ENCODE assay signal across 8 cellular contexts in the genomic region with DNA sequence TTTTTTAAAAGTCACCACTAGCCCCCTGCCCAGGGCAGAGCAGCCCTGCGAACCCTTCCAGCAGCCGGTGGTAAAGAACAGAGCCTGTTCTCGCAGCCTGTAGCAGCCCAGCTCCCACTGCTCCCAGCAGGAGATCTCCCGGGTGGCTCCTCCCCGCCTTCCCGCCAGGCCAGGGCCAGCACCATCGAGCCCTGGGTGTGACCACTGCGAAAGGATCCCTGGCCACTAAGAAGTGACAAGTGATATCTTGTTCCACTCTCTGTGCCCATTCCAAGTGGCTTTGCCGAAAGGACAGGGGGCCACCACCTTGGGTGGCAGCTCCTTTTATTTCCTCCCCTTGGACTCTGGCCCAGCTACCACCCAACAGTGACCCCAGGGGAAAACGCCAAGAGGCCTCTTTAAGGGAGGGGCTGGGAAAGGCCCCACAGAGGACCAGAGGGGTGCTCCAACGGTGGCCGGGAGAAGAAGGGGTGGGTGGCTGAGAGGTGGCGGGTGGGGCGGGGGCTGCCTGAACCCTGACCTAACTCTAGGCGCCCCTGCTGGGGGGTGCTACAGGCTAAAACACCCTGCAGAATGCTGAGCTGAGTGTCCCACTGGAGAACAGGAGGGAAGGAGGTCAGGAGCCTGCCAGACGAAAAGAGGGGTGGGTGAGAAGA. TPM values are rescaled to one million over a fixed set of nuclear protein-coding genes. Genes with fewer than 3 reads are reported as not detected.
A peak's percentile ranks its signal among the peaks of the same experiment; 100 is the strongest.
DNase-seq lines count a peak whose midpoint lies in the region; ATAC-seq and TF ChIP-seq lines count a peak whose summit lies in the region.

No MANE protein-coding gene starts in this region.

- no peaks in the 10 kb centered on the region for H3K36me3 Mint-ChIP-seq in activated naive CD4-positive, alpha-beta T cell treated with anti-CD3 and anti-CD28 coated beads for 36 hours (ENCODE audit: low read depth)

- H3K27ac ChIP-seq in breast epithelium (peak overlapping the region; percentile 85 to 96), upper lobe of left lung (peak overlapping the region; percentile 90 to 96 (median 93))

- WGBS in lower leg skin, 2 donors = 39 to 43% methylated on average over 16 of the region's 16 CpGs
- WGBS in upper lobe of left lung, 2 donors = 47 to 52% methylated on average over 9 to 16 of the region's 16 CpGs

- H3K4me3 ChIP-seq in breast epithelium (peak overlapping the region; percentile 82 to 97 (median 90)), lower leg skin (ENCODE audit: low read depth, poor library complexity, severe bottlenecking) (peak overlapping the region; percentile 43), upper lobe of left lung (peak overlapping the region; percentile 63 to 97 (median 88))

- peaks cover 12% of the 10 kb centered on the region for H3K4me1 Mint-ChIP-seq in activated naive CD4-positive, alpha-beta T cell treated with anti-CD3 and anti-CD28 coated beads for 36 hours (ENCODE audit: low read depth)

- no peaks in the 10 kb centered on the region for H3K27me3 ChIP-seq in breast epithelium
- no peaks in the 10 kb centered on the region for H3K27me3 ChIP-seq in upper lobe of left lung

- no peak for TF ChIP-seq EP300 in upper lobe of left lung (IDR thresholded peaks at IDR 0.05)

- H3K4me3 Mint-ChIP-seq in activated naive CD4-positive, alpha-beta T cell treated with anti-CD3 and anti-CD28 coated beads for 36 hours = peak overlapping the region; percentile 67

- H3K36me3 ChIP-seq in breast epithelium (no peaks in the 10 kb centered on the region), upper lobe of left lung (peaks cover 0 to 9% (median 0%) of the 10 kb centered on the region in 4 donors)

- TF ChIP-seq POLR2A in breast epithelium (IDR thresholded peaks at IDR 0.05) = no peak
- no peak for TF ChIP-seq POLR2A in lower leg skin (IDR thresholded peaks at IDR 0.05)
- no peak for TF ChIP-seq POLR2A in upper lobe of left lung (IDR thresholded peaks at IDR 0.05)

- TF ChIP-seq CTCF in breast epithelium (IDR thresholded peaks at IDR 0.05) (no peak), lower leg skin (IDR thresholded peaks at IDR 0.05) (no peak), upper lobe of left lung (IDR thresholded peaks at IDR 0.05) (no peak)

- no peaks in the 10 kb centered on the region for H3K27me3 Mint-ChIP-seq in activated naive CD4-positive, alpha-beta T cell treated with anti-CD3 and anti-CD28 coated beads for 36 hours (ENCODE audit: low read depth)

- no peak for DNase-seq in activated naive CD4-positive, alpha-beta T cell treated with anti-CD3 and anti-CD28 coated beads for 36 hours
- no peak for DNase-seq in activated naive CD4-positive, alpha-beta T cell treated with Interleukin-2 at 50 U/mL for 16 hours
- DNase-seq in breast epithelium (ENCODE audit: low spot score in 2 of 2) = no peak
- DNase-seq in lower leg skin (ENCODE audit: low spot score in 2 of 2) = no peak
- DNase-seq in upper lobe of left lung = peak in 1 of 2 donors; percentile 71
- DNase-seq in stimulated activated CD4-positive, alpha-beta T cell treated with anti-CD3 and anti-CD28 coated beads, Interleukin-2, amount 100 ng/mL, for 24 hours = no peak
- no peak for DNase-seq in middle frontal gyrus (ENCODE audit: extremely low spot score, low spot score)

- intact Hi-C loops in activated naive CD4-positive, alpha-beta T cell treated with anti-CD3 and anti-CD28 coated beads for 36 hours (cut with micrococcal nuclease) = no loop called here
- intact Hi-C loops in breast epithelium (cut with DNase I; ENCODE audit: low total_unique reads) = no loop called here
- intact Hi-C loops in lower leg skin (cut with DNase I; ENCODE audit: low total_unique reads) = no loop called here

- H3K9me3 ChIP-seq in breast epithelium (no peaks in the 10 kb centered on the region), upper lobe of left lung (no peaks in the 10 kb centered on the region)

- ATAC-seq in upper lobe of left lung (ENCODE audit: low FRiP score in 2 of 2) (peak in 1 of 2 donors; percentile 29), GM21723 (IDR thresholded peaks at IDR 0.05; ENCODE audit: unreplicated experiment) (no peak)

- CTCF ChIA-PET in activated naive CD4-positive, alpha-beta T cell treated with anti-CD3 and anti-CD28 coated beads for 36 hours (lab: Charles Lee) = interaction anchor here (1.1 to 2.0 kb wide), 3 partner anchors 20 to 126 kb away, joined by 3 to 12 read pairs (median 4); no protein-coding TSS in a partner anchor

- no peak overlapping the region for H3K27ac Mint-ChIP-seq in activated naive CD4-positive, alpha-beta T cell treated with anti-CD3 and anti-CD28 coated beads for 36 hours

- H3K4me1 ChIP-seq in breast epithelium = peaks cover 4 to 33% of the 10 kb centered on the region in 2 donors
- H3K4me1 ChIP-seq in upper lobe of left lung = peaks cover 55 to 74% (median 63%) of the 10 kb centered on the region in 4 donors

- H3K9me3 Mint-ChIP-seq in activated naive CD4-positive, alpha-beta T cell treated with anti-CD3 and anti-CD28 coated beads for 36 hours = no peaks in the 10 kb centered on the region

RNA-seq across cellular contexts. Expression of a gene that starts 1.6 kb away (rescaled TPM):
- 1 to 10 TPM; 3.4 to 3.5 TPM for total RNA-seq in activated naive CD4-positive, alpha-beta T cell treated with anti-CD3 and anti-CD28 coated beads for 36 hours
- 10 to 100 TPM; 14.0 to 24.2 (median 19.3) TPM for total RNA-seq in breast epithelium
- total RNA-seq in lower leg skin = 10 to 100 TPM in 3 of 4 donors, 1 to 10 TPM in 1; 9.1 to 17.3 (median 13.4) TPM
- total RNA-seq in upper lobe of left lung = 10 to 100 TPM; 16.8 to 38.4 (median 31.3) TPM

RNA-seq across cellular contexts. Expression of a gene that starts 25.2 kb away (rescaled TPM):
- total RNA-seq in activated naive CD4-positive, alpha-beta T cell treated with anti-CD3 and anti-CD28 coated beads for 36 hours = 10 to 100 TPM; 20.7 to 22.2 TPM
- 10 to 100 TPM; 24.9 to 29.5 (median 26.1) TPM for total RNA-seq in breast epithelium
- 10 to 100 TPM; 52.3 to 62.9 (median 55.1) TPM for total RNA-seq in lower leg skin
- 10 to 100 TPM; 37.6 to 49.6 (median 38.4) TPM for total RNA-seq in upper lobe of left lung
